In the genomic region with DNA sequence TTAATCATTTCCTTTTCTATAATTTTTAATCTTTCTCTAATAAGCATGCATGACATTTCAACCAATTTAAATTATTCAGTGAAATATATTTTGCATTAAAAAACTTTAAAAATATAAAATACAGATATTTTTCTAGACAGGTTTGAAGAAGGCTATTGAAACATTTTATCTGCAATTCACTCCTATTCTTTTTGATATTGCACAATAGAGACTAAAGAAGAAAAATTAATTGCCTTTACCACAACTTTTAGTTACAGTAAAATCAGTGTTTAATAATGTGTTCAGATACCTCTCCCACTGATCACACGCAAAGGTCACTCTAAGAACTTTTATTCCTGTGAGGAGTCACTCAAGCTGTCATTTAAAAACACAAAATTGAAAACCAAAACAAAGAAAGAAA, we compare ENCODE assay signal across 3 cellular contexts.
"Had no signal": no experiment of that assay in that cellular context is flagged by ENCODE, and none has a peak within 500 bp of the region (broad histone marks: within the 10 kb centered on the region; RNA-seq: fewer than 3 reads in every experiment).

No MANE protein-coding gene starts in this region.

- H3K4me3 ChIP-seq: GM12878 had no signal

- ATAC-seq: GM12878 had no signal

- DNase-seq: GDM1, GF-D8 had no signal
